19 cellular contexts compared by ENCODE assay signal in genomic region chr1:177439301-177439700, GRCh38.
DNase-seq lines count a peak whose midpoint lies in the region; ATAC-seq, FAIRE-seq and TF ChIP-seq lines count a peak whose summit lies in the region.
"Had no signal": no experiment of that assay in that cellular context is flagged by ENCODE, and none has a peak within 500 bp of the region (broad histone marks: within the 10 kb centered on the region; RNA-seq: fewer than 3 reads in every experiment).

No MANE protein-coding gene starts in this region.

- H3K27ac ChIP-seq in VCaP, result peak overlapping the region; percentile 66; the same call in 1 of the 2 replicates
- H3K27ac ChIP-seq in foreskin keratinocyte, result no peak overlapping the region
- no peak overlapping the region for H3K27ac ChIP-seq in left lung

- H3K27me3 ChIP-seq in foreskin keratinocyte (no peaks in the 10 kb centered on the region), left lung (no peaks in the 10 kb centered on the region)

- no peak for DNase-seq in D721Med (ENCODE audit: insufficient read length, low spot score)
- DNase-seq in HT1080 (ENCODE audit: low read depth), result peak; percentile 46
- peak; percentile 31 to 68 for DNase-seq in foreskin keratinocyte
- no peak for DNase-seq in NCI-H2029 treated with DMSO at 0.1 percent for 48 hours (lab: John Stamatoyannopoulos, UW)
- DNase-seq in left lung, result no peak
- no peak for DNase-seq in activated CD4-positive, CD25-positive, alpha-beta regulatory T cell treated with anti-CD3 and anti-CD28 coated beads, Interleukin-2, amount 50 U/mL, for 72 hours
- DNase-seq in CD1c-positive myeloid dendritic cell (ENCODE audit: extremely low spot score), result no peak
- DNase-seq: C1 segment of cervical spinal cord; Caco-2; CD4-positive, CD25-positive, alpha-beta regulatory T cell; CD8-positive, alpha-beta T cell; DMS 273 treated with DMSO at 0.1 percent for 48 hours; DND-41; H9 had no signal

- no peak for TF ChIP-seq CTCF in D721Med (IDR thresholded peaks at IDR 0.05; ENCODE audit: insufficient read depth, missing control alignments)
- no peak for TF ChIP-seq CTCF in VCaP (conservative IDR thresholded peaks at IDR 0.05)
- no peak for TF ChIP-seq CTCF in foreskin keratinocyte (conservative IDR thresholded peaks at IDR 0.05)
- no peak for TF ChIP-seq CTCF in left lung (IDR thresholded peaks at IDR 0.05)

- no peaks in the 10 kb centered on the region for H3K9me3 ChIP-seq in left lung
- H3K9me3 ChIP-seq: Caco-2 had no signal

- H3K36me3 ChIP-seq in left lung, result no peaks in the 10 kb centered on the region

- H3K4me1 ChIP-seq in foreskin keratinocyte (no peaks in the 10 kb centered on the region), left lung (no peaks in the 10 kb centered on the region)
- H3K4me1 ChIP-seq: Caco-2 had no signal

- peak; percentile 41 for FAIRE-seq in D721Med (lab: Jason Lieb, UNC)
- FAIRE-seq: G401.6, GM19239 had no signal

- no peak overlapping the region for H3K4me3 ChIP-seq in left lung
- H3K4me3 ChIP-seq: GM23338 had no signal

- ATAC-seq in foreskin keratinocyte (peak; percentile 28), left lung (no peak)
- ATAC-seq: CD8-positive, alpha-beta T cell; GM23338; HCT116 had no signal

- intact Hi-C loops in left lung (cut with DNase I), result no loop called here

Comparison
In these comparisons a context has a peak if more than half of its experiments do, and no peak if none do; other contexts are left out.
1. DNase-seq: peak in HT1080 (single experiment) and foreskin keratinocyte (2 of 2); none in D721Med (single experiment), NCI-H2029 treated with DMSO at 0.1 percent for 48 hours (single experiment), left lung (0 of 2), activated CD4-positive, CD25-positive, alpha-beta regulatory T cell treated with anti-CD3 and anti-CD28 coated beads, Interleukin-2, amount 50 U/mL, for 72 hours (single experiment) and CD1c-positive myeloid dendritic cell (single experiment).